ENCODE assay signal across 10 cellular contexts in genomic region chr2:106839849-106840595, GRCh38. TPM values are rescaled to one million over a fixed set of nuclear protein-coding genes. Genes with fewer than 3 reads are reported as not detected.
DNase-seq lines count a peak whose midpoint lies in the region; ATAC-seq and TF ChIP-seq lines count a peak whose summit lies in the region.
"Had no signal": no experiment of that assay in that cellular context is flagged by ENCODE, and none has a peak within 500 bp of the region (broad histone marks: within the 10 kb centered on the region; RNA-seq: fewer than 3 reads in every experiment).

No MANE protein-coding gene starts in this region.

- DNase-seq in Jurkat, Clone E6-1 (ENCODE audit: low read depth, low spot score), result peak; percentile 46
- DNase-seq in left kidney (ENCODE audit: low read depth, low spot score), result peak; percentile 84
- DNase-seq in stimulated activated naive CD4-positive, alpha-beta T cell treated with Interleukin-2 at 50 U/mL for 16 hours (lab: John Stamatoyannopoulos, UW), result no peak
- no peak for DNase-seq in DMS153 treated with DMSO at 0.1 percent for 48 hours (lab: John Stamatoyannopoulos, UW; ENCODE audit: unreplicated experiment)
- DNase-seq in activated CD8-positive, alpha-beta T cell treated with anti-CD3 and anti-CD28 coated beads, Interleukin-2, amount 10 ng/mL, durations not matched to agents 7 days and 5 days, result no peak
- DNase-seq: stimulated activated CD4-positive, alpha-beta T cell treated with anti-CD3 and anti-CD28 coated beads, Interleukin-15, amount 100 ng/mL, for 24 hours; T-cell had no signal

- H3K27me3 Mint-ChIP-seq in activated CD8-positive, alpha-beta T cell treated with anti-CD3 and anti-CD28 coated beads, Interleukin-2, amount 10 ng/mL, durations not matched to agents 7 days and 5 days (ENCODE audit: low read depth), result no peaks in the 10 kb centered on the region

- no peak overlapping the region for H3K4me3 ChIP-seq in Jurkat, Clone E6-1 (ENCODE audit: low read length)

- POLR2A ChIA-PET in activated CD8-positive, alpha-beta T cell treated with anti-CD3 and anti-CD28 coated beads, Interleukin-2, amount 10 ng/mL, durations not matched to agents 7 days and 5 days (lab: Charles Lee), result no interaction called here

- peak; percentile 47; the same call in 2 of the 3 replicates for ATAC-seq in SK-N-SH treated with all-trans-retinoic acid at 6 μM for 48 hours
- no peak for ATAC-seq in HG02884 (IDR thresholded peaks at IDR 0.05; ENCODE audit: unreplicated experiment)
- no peak for ATAC-seq in activated CD8-positive, alpha-beta T cell treated with anti-CD3 and anti-CD28 coated beads, Interleukin-2, amount 10 ng/mL, durations not matched to agents 7 days and 5 days
- ATAC-seq: T-cell had no signal

- TF ChIP-seq CTCF in C4-2B (conservative IDR thresholded peaks at IDR 0.05), result peak; percentile 63

- CTCF ChIA-PET in activated CD8-positive, alpha-beta T cell treated with anti-CD3 and anti-CD28 coated beads, Interleukin-2, amount 10 ng/mL, durations not matched to agents 7 days and 5 days (lab: Charles Lee), result no interaction called here

- peak overlapping the region; percentile 21; the same call in 1 of the 2 replicates for H3K27ac ChIP-seq in C4-2B

- H3K27ac Mint-ChIP-seq in activated CD8-positive, alpha-beta T cell treated with anti-CD3 and anti-CD28 coated beads, Interleukin-2, amount 10 ng/mL, durations not matched to agents 7 days and 5 days, result no peak overlapping the region
- H3K27ac Mint-ChIP-seq: T-cell had no signal

- H3K4me1 Mint-ChIP-seq in activated CD8-positive, alpha-beta T cell treated with anti-CD3 and anti-CD28 coated beads, Interleukin-2, amount 10 ng/mL, durations not matched to agents 7 days and 5 days (ENCODE audit: low read depth), result no peaks in the 10 kb centered on the region
- H3K4me1 Mint-ChIP-seq: T-cell had no signal

- no peak overlapping the region for H3K4me3 Mint-ChIP-seq in activated CD8-positive, alpha-beta T cell treated with anti-CD3 and anti-CD28 coated beads, Interleukin-2, amount 10 ng/mL, durations not matched to agents 7 days and 5 days
- H3K4me3 Mint-ChIP-seq: T-cell had no signal

- H3K36me3 Mint-ChIP-seq in activated CD8-positive, alpha-beta T cell treated with anti-CD3 and anti-CD28 coated beads, Interleukin-2, amount 10 ng/mL, durations not matched to agents 7 days and 5 days (ENCODE audit: low read depth), result no peaks in the 10 kb centered on the region
- H3K36me3 Mint-ChIP-seq: T-cell had no signal

- H3K9me3 Mint-ChIP-seq in activated CD8-positive, alpha-beta T cell treated with anti-CD3 and anti-CD28 coated beads, Interleukin-2, amount 10 ng/mL, durations not matched to agents 7 days and 5 days (ENCODE audit: insufficient read depth), result no peaks in the 10 kb centered on the region
- H3K9me3 Mint-ChIP-seq: T-cell had no signal

TF ChIP-seq in SK-N-SH treated with all-trans-retinoic acid at 6 μM for 48 hours, 23 proteins besides CTCF, POLR2A, EP300 and RAD21:
- TF ChIP-seq ESRRG (CRISPR knock-in tag; IDR thresholded peaks at IDR 0.05), result no peak
- no peak for TF ChIP-seq PPARA (CRISPR knock-in tag; IDR thresholded peaks at IDR 0.05; ENCODE audit: borderline replicate concordance)
- no peak for TF ChIP-seq ISL1 (CRISPR knock-in tag; IDR thresholded peaks at IDR 0.05)
- no peak for TF ChIP-seq CSDC2 (CRISPR knock-in tag; IDR thresholded peaks at IDR 0.05)
- TF ChIP-seq TOX (CRISPR knock-in tag; IDR thresholded peaks at IDR 0.05; ENCODE audit: borderline replicate concordance), result no peak
- no peak for TF ChIP-seq SNAI2 (CRISPR knock-in tag; IDR thresholded peaks at IDR 0.05)
- no peak for TF ChIP-seq ZNF8 (CRISPR knock-in tag; IDR thresholded peaks at IDR 0.05)
- TF ChIP-seq POU6F1 (CRISPR knock-in tag; IDR thresholded peaks at IDR 0.05; ENCODE audit: borderline replicate concordance, low read depth), result no peak
- no peak for TF ChIP-seq BACH2 (CRISPR knock-in tag; IDR thresholded peaks at IDR 0.05; ENCODE audit: borderline replicate concordance)
- no peak for TF ChIP-seq ARNTL (CRISPR knock-in tag; IDR thresholded peaks at IDR 0.05; ENCODE audit: borderline replicate concordance, low read depth)
- TF ChIP-seq PATZ1 (CRISPR knock-in tag; IDR thresholded peaks at IDR 0.05; ENCODE audit: borderline replicate concordance), result no peak
- no peak for TF ChIP-seq ZNF565 (CRISPR knock-in tag; conservative IDR thresholded peaks at IDR 0.05; ENCODE audit: low read depth)
- no peak for TF ChIP-seq OSR1 (CRISPR knock-in tag; IDR thresholded peaks at IDR 0.05)
- TF ChIP-seq TSHZ2 (CRISPR knock-in tag; IDR thresholded peaks at IDR 0.05), result no peak
- TF ChIP-seq ZC3H10 (CRISPR knock-in tag; IDR thresholded peaks at IDR 0.05), result no peak
- TF ChIP-seq ZNF70 (CRISPR knock-in tag; IDR thresholded peaks at IDR 0.05), result no peak
- no peak for TF ChIP-seq ZFP3 (CRISPR knock-in tag; IDR thresholded peaks at IDR 0.05)
TF ChIP-seq in SK-N-SH treated with all-trans-retinoic acid at 6 μM for 48 hours: peak in this region for 0.

RNA-seq across cellular contexts. Expression of gene ST6GAL2, which starts 45.9 kb away (rescaled TPM):
- polyA plus RNA-seq in Jurkat, Clone E6-1 (2012; ENCODE audit: insufficient read depth, insufficient read length), result not detected
- total RNA-seq in activated CD8-positive, alpha-beta T cell treated with anti-CD3 and anti-CD28 coated beads, Interleukin-2, amount 10 ng/mL, durations not matched to agents 7 days and 5 days, result not detected

Comparison
In these comparisons a context has a peak if more than half of its experiments do, and no peak if none do; other contexts are left out.
1. DNase-seq: peak in Jurkat, Clone E6-1 (single experiment) and left kidney (single experiment); none in stimulated activated naive CD4-positive, alpha-beta T cell treated with Interleukin-2 at 50 U/mL for 16 hours (single experiment), DMS153 treated with DMSO at 0.1 percent for 48 hours (single experiment) and activated CD8-positive, alpha-beta T cell treated with anti-CD3 and anti-CD28 coated beads, Interleukin-2, amount 10 ng/mL, durations not matched to agents 7 days and 5 days (single experiment).